In genomic region chr4:94256833-94257232, GRCh38 we compare ENCODE assay signal across 1 cellular context.
TF ChIP-seq lines count a peak whose summit lies in the region.

No MANE protein-coding gene starts in this region.

TF ChIP-seq in GM12878, 131 proteins besides CTCF, POLR2A, EP300 and RAD21:
- TF ChIP-seq PKNOX1 (IDR thresholded peaks at IDR 0.05), result no peak
- no peak for TF ChIP-seq CHD2 (IDR thresholded peaks at IDR 0.05; ENCODE audit: borderline replicate concordance, low read depth, low read length)
- no peak for TF ChIP-seq EED (IDR thresholded peaks at IDR 0.05; ENCODE audit: low read depth)
- no peak for TF ChIP-seq HCFC1 (IDR thresholded peaks at IDR 0.05; ENCODE audit: low read length)
- TF ChIP-seq ZNF207 (IDR thresholded peaks at IDR 0.05; ENCODE audit: borderline replicate concordance), result no peak
- TF ChIP-seq SMC3 (IDR thresholded peaks at IDR 0.05; ENCODE audit: borderline replicate concordance, low read length), result no peak; the same call in 1 of the 2 replicates
- TF ChIP-seq RAD51 (IDR thresholded peaks at IDR 0.05), result no peak
- no peak for TF ChIP-seq FOXK2 (IDR thresholded peaks at IDR 0.05)
- TF ChIP-seq IRF4 (IDR thresholded peaks at IDR 0.05; ENCODE audit: low read depth, low read length), result no peak
- no peak for TF ChIP-seq SREBF2 (IDR thresholded peaks at IDR 0.05; ENCODE audit: low read length)
- no peak for TF ChIP-seq CBX3 (IDR thresholded peaks at IDR 0.05; ENCODE audit: borderline replicate concordance, low read depth)
- TF ChIP-seq MEF2A (IDR thresholded peaks at IDR 0.05; ENCODE audit: insufficient read depth, low read depth, low read length), result no peak
- no peak for TF ChIP-seq BHLHE40 (IDR thresholded peaks at IDR 0.05; ENCODE audit: borderline replicate concordance in 1 of 2, low read depth in 2 of 2, low read length in 1 of 2)
- no peak for TF ChIP-seq CBX5 (IDR thresholded peaks at IDR 0.05; ENCODE audit: low read depth)
- TF ChIP-seq USF2 (IDR thresholded peaks at IDR 0.05; ENCODE audit: borderline replicate concordance, low read depth, low read length), result no peak
TF ChIP-seq in GM12878: peak in this region for 0.
